11 cellular contexts compared by ENCODE assay signal in genomic region chr1:182842265-182842664, GRCh38. TPM values are rescaled to one million over a fixed set of nuclear protein-coding genes. Genes with fewer than 3 reads are reported as not detected.
DNase-seq lines count a peak whose midpoint lies in the region; ATAC-seq, FAIRE-seq and TF ChIP-seq lines count a peak whose summit lies in the region.
"Had no signal": no experiment of that assay in that cellular context is flagged by ENCODE, and none has a peak within 500 bp of the region (broad histone marks: within the 10 kb centered on the region; RNA-seq: fewer than 3 reads in every experiment).

No MANE protein-coding gene starts in this region.

- no peak overlapping the region for H2BK15ac ChIP-seq in IMR-90 (ENCODE audit: low read depth, low read length)

- intact Hi-C loops in Calu3 (cut with micrococcal nuclease; ENCODE audit: unreplicated experiment) (loop anchor here (10.0 kb wide), 1 partner anchor 203 kb away; no protein-coding TSS in a partner anchor), IMR-90 (cut with micrococcal nuclease) (no loop called here)

- FAIRE-seq in astrocyte (lab: Jason Lieb, UNC) = no peak
- FAIRE-seq: H54 had no signal

- H3K36me3 ChIP-seq in IMR-90 (ENCODE audit: control insufficient read depth, insufficient read depth, low read length) (peaks cover 23% of the 10 kb centered on the region), astrocyte (ENCODE audit: insufficient read depth, low read length) (peaks cover 31% of the 10 kb centered on the region)

- no peak overlapping the region for H3K18ac ChIP-seq in IMR-90 (ENCODE audit: low read depth, low read length)

- peaks cover 85% of the 10 kb centered on the region for H3K36me3 Mint-ChIP-seq in Calu3 (ENCODE audit: insufficient read depth, unreplicated experiment)
- peaks cover 6% of the 10 kb centered on the region for H3K36me3 Mint-ChIP-seq in astrocyte (ENCODE audit: low read depth, unreplicated experiment)
- H3K36me3 Mint-ChIP-seq in natural killer cell treated with Interleukin-12 subunit alpha and Interleukin-12 subunit beta and Interleukin-15 and Interleukin-18, amount 100 ng/mL, for 72 hours = peaks cover 21% of the 10 kb centered on the region

- H2AFZ ChIP-seq in IMR-90 (replicated peaks; ENCODE audit: low read length, poor library complexity) = no peak overlapping the region
- no peak overlapping the region for H2AFZ ChIP-seq in astrocyte (ENCODE audit: low read depth, low read length)

- H3K4me1 ChIP-seq in IMR-90 (ENCODE audit: control insufficient read depth, insufficient read depth, low read length) (peaks cover 2% of the 10 kb centered on the region; the same call in 1 of the 2 replicates), astrocyte (ENCODE audit: insufficient read depth, low read length) (peaks cover 18% of the 10 kb centered on the region)

- H3K4ac ChIP-seq in IMR-90 (ENCODE audit: low read depth, low read length) = no peak overlapping the region

- H4K5ac ChIP-seq in IMR-90 (ENCODE audit: low read depth, low read length) = no peak overlapping the region

- no peak overlapping the region for H2AK5ac ChIP-seq in IMR-90 (ENCODE audit: low read depth, low read length)

- H2BK120ac ChIP-seq in IMR-90 (ENCODE audit: low read depth, low read length) = no peak overlapping the region

- in situ Hi-C loops in IMR-90 (cut with MboI; ENCODE audit: low sequenced_read_pairs) = no loop called here

- peak overlapping the region; percentile 90 for H3K4me3 Mint-ChIP-seq in Calu3 (ENCODE audit: low read depth, unreplicated experiment)
- peak overlapping the region; percentile 74 for H3K4me3 Mint-ChIP-seq in astrocyte (ENCODE audit: unreplicated experiment)
- peak overlapping the region; percentile 96 for H3K4me3 Mint-ChIP-seq in natural killer cell treated with Interleukin-12 subunit alpha and Interleukin-12 subunit beta and Interleukin-15 and Interleukin-18, amount 100 ng/mL, for 72 hours

- no peak overlapping the region for H3K14ac ChIP-seq in IMR-90 (replicated peaks; ENCODE audit: low read depth, low read length)

- H3K27me3 ChIP-seq in IMR-90 (ENCODE audit: control insufficient read depth, insufficient read depth, low read length) (no peaks in the 10 kb centered on the region), astrocyte (ENCODE audit: insufficient read depth, low read length) (no peaks in the 10 kb centered on the region)
- H3K27me3 ChIP-seq: SJSA1 had no signal

- no TSS peak for BruUV-seq in Calu3 (replicated peaks; lab: Mats Ljungman, UMichigan)
- TSS peak; percentile 7 for BruUV-seq in IMR-90 (replicated peaks; lab: Mats Ljungman, UMichigan)

- H3K4me2 ChIP-seq in IMR-90 (ENCODE audit: low read depth, low read length) (no peak overlapping the region; the same call in 1 of the 2 replicates), astrocyte (ENCODE audit: low read length) (peak overlapping the region; percentile 96)

- H2AK9ac ChIP-seq in IMR-90 (replicated peaks; ENCODE audit: low read depth, low read length, poor library complexity) = no peak overlapping the region

- H3K9ac ChIP-seq in IMR-90 (ENCODE audit: low read depth, low read length) (no peak overlapping the region), astrocyte (ENCODE audit: low read length) (peak overlapping the region; percentile 9)

- no peak for DNase-seq in Calu3
- no peak for DNase-seq in IMR-90
- no peak for DNase-seq in astrocyte (ENCODE audit: low read depth)
- no peak for DNase-seq in natural killer cell treated with Interleukin-12 subunit alpha and Interleukin-12 subunit beta and Interleukin-15 and Interleukin-18, amount 100 ng/mL, for 72 hours (ENCODE audit: low spot score)
- no peak for DNase-seq in SKM-1 (lab: John Stamatoyannopoulos, UW; ENCODE audit: unreplicated experiment)
- DNase-seq in NCI-H1694 treated with DMSO at 0.1 percent for 48 hours (lab: John Stamatoyannopoulos, UW) = no peak
- no peak for DNase-seq in NCI-H1694 (lab: John Stamatoyannopoulos, UW)
- DNase-seq: hippocampal formation, NCI-H187 had no signal

- TF ChIP-seq CTCF in Calu3 (IDR thresholded peaks at IDR 0.05; ENCODE audit: unreplicated experiment) (no peak), IMR-90 (conservative IDR thresholded peaks at IDR 0.05; ENCODE audit: low read depth, low read length) (no peak), astrocyte (IDR thresholded peaks at IDR 0.05; ENCODE audit: insufficient read depth, low read depth, low read length) (no peak)

- H3K27me3 Mint-ChIP-seq in Calu3 (ENCODE audit: unreplicated experiment) (no peaks in the 10 kb centered on the region), astrocyte (ENCODE audit: low read depth, unreplicated experiment) (no peaks in the 10 kb centered on the region)
- no peaks in the 10 kb centered on the region for H3K27me3 Mint-ChIP-seq in natural killer cell treated with Interleukin-12 subunit alpha and Interleukin-12 subunit beta and Interleukin-15 and Interleukin-18, amount 100 ng/mL, for 72 hours

- no peaks in the 10 kb centered on the region for H3K9me3 ChIP-seq in IMR-90 (ENCODE audit: control insufficient read depth, insufficient read depth, low read length)
- no peaks in the 10 kb centered on the region for H3K9me3 ChIP-seq in astrocyte (ENCODE audit: insufficient read depth, low read depth, low read length)
- H3K9me3 ChIP-seq: SJSA1 had no signal

- H4K20me1 ChIP-seq in IMR-90 (ENCODE audit: insufficient read depth, low read length) (peaks cover 78% of the 10 kb centered on the region), astrocyte (ENCODE audit: insufficient read depth, low read length) (peaks cover 77% of the 10 kb centered on the region)

- H4K8ac ChIP-seq in IMR-90 (ENCODE audit: low read depth in 2 of 2, low read length in 2 of 2) = no peak overlapping the region

- POLR2A ChIA-PET in IMR-90 (lab: Charles Lee; ENCODE audit: unreplicated experiment) = no interaction called here

- H3K4me1 Mint-ChIP-seq in Calu3 (ENCODE audit: low read depth, unreplicated experiment) (peaks cover 23% of the 10 kb centered on the region), astrocyte (ENCODE audit: low read depth, unreplicated experiment) (peaks cover 10% of the 10 kb centered on the region)
- peaks cover 45 to 54% of the 10 kb centered on the region in 2 donors for H3K4me1 Mint-ChIP-seq in natural killer cell treated with Interleukin-12 subunit alpha and Interleukin-12 subunit beta and Interleukin-15 and Interleukin-18, amount 100 ng/mL, for 72 hours (ENCODE audit: low read depth in 2 of 2)

- no peak overlapping the region for H3K23ac ChIP-seq in IMR-90 (ENCODE audit: low read depth, low read length)

- no peak for TF ChIP-seq POLR2A in IMR-90 (IDR thresholded peaks at IDR 0.05; ENCODE audit: low read depth, low read length)

- dilution Hi-C loops in IMR-90 (cut with HindIII; ENCODE audit: low sequenced_read_pairs, unreplicated experiment) = no loop called here

- H4K91ac ChIP-seq in IMR-90 (ENCODE audit: insufficient read depth, low read depth, low read length) = no peak overlapping the region

- WGBS in IMR-90 (ENCODE audit: extremely low coverage in 2 of 2, insufficient read length in 1 of 2), 2 experiments = no CpG with 5 or more reads among the region's 4 CpGs

- ATAC-seq in IMR-90 (ENCODE audit: low read depth) = no peak
- ATAC-seq in natural killer cell treated with Interleukin-12 subunit alpha and Interleukin-12 subunit beta and Interleukin-15 and Interleukin-18, amount 100 ng/mL, for 72 hours = no peak

- H3K79me1 ChIP-seq in IMR-90 (ENCODE audit: low read depth in 1 of 2, low read length in 2 of 2) = peaks cover 0 to 33% of the 10 kb centered on the region in 2 experiments; a peak in 2 of 4 replicates

- no peak overlapping the region for H2BK5ac ChIP-seq in IMR-90 (ENCODE audit: low read depth, low read length, poor library complexity, severe bottlenecking)

- CTCF ChIA-PET in Calu3 (lab: Charles Lee) = no interaction called here
- CTCF ChIA-PET in IMR-90 (lab: Yijun Ruan, JAX) = no interaction called here

- H2BK20ac ChIP-seq in IMR-90 (ENCODE audit: low read depth, low read length) = no peak overlapping the region

- H3K27ac ChIP-seq in IMR-90 (ENCODE audit: insufficient read depth, low read length) (no peak overlapping the region), astrocyte (ENCODE audit: low read depth, low read length) (no peak overlapping the region)
- H3K27ac ChIP-seq: SJSA1 had no signal

- H3K27ac Mint-ChIP-seq in Calu3 (ENCODE audit: unreplicated experiment) (peak overlapping the region; percentile 35), astrocyte (ENCODE audit: unreplicated experiment) (no peak overlapping the region)
- H3K27ac Mint-ChIP-seq in natural killer cell treated with Interleukin-12 subunit alpha and Interleukin-12 subunit beta and Interleukin-15 and Interleukin-18, amount 100 ng/mL, for 72 hours = peak overlapping the region; percentile 21 to 85

- H3K9me3 Mint-ChIP-seq in Calu3 (ENCODE audit: low read depth, unreplicated experiment) (no peaks in the 10 kb centered on the region), astrocyte (ENCODE audit: unreplicated experiment) (no peaks in the 10 kb centered on the region)
- no peaks in the 10 kb centered on the region for H3K9me3 Mint-ChIP-seq in natural killer cell treated with Interleukin-12 subunit alpha and Interleukin-12 subunit beta and Interleukin-15 and Interleukin-18, amount 100 ng/mL, for 72 hours

- peaks cover 81% of the 10 kb centered on the region for H3K79me2 ChIP-seq in astrocyte (ENCODE audit: insufficient read depth, low read length)

- H3K4me3 ChIP-seq in IMR-90 (ENCODE audit: insufficient read depth, low read depth, low read length) (no peak overlapping the region), astrocyte (ENCODE audit: insufficient read depth, low read depth, low read length) (peak overlapping the region; percentile 99)
- H3K4me3 ChIP-seq: SJSA1 had no signal

- no peak overlapping the region for H3K56ac ChIP-seq in IMR-90 (ENCODE audit: extremely low read depth, insufficient read depth, low read length)

- peaks cover 13% of the 10 kb centered on the region for H3K9me1 ChIP-seq in IMR-90 (ENCODE audit: insufficient read depth, low read length)

- TF ChIP-seq RAD21 in IMR-90 (IDR thresholded peaks at IDR 0.05; ENCODE audit: low read length) = no peak

TF ChIP-seq in IMR-90, 13 proteins besides CTCF, POLR2A, EP300 and RAD21 (continues in another document):
- no peak for TF ChIP-seq BHLHE40 (IDR thresholded peaks at IDR 0.05; ENCODE audit: low read depth, low read length)

RNA-seq across cellular contexts. Expression of gene DHX9, which starts 3.1 kb away (rescaled TPM):
- 224 and 263 TPM in 2 replicates for total RNA-seq in Calu3 (2022)
- total RNA-seq in IMR-90 (2012; rRNA removed) = 211 and 234 TPM in 2 replicates
- polyA plus RNA-seq in IMR-90 (2012; rRNA removed) = 108 and 119 TPM in 2 replicates
- polyA plus RNA-seq in IMR-90 (2012; cell fraction: cytosol; rRNA removed) = 31.7 and 46.5 TPM in 2 replicates
- polyA plus RNA-seq in IMR-90 (2012; cell fraction: nucleus; rRNA removed; ENCODE audit: low replicate concordance) = 27.3 and 119 TPM in 2 replicates
- 156 and 169 TPM in 2 replicates for total RNA-seq in astrocyte
- total RNA-seq in natural killer cell treated with Interleukin-12 subunit alpha and Interleukin-12 subunit beta and Interleukin-15 and Interleukin-18, amount 100 ng/mL, for 72 hours = 100 to 1,000 TPM; 217 to 247 TPM

RNA-seq across cellular contexts. Expression of gene NPL, which starts 52.7 kb away (rescaled TPM):
- total RNA-seq in Calu3 (2022) = 5.0 and 6.9 TPM in 2 replicates
- 0.36 and 0.83 TPM in 2 replicates for total RNA-seq in IMR-90 (2012; rRNA removed)
- polyA plus RNA-seq in IMR-90 (2012; rRNA removed) = 0.63 and 0.68 TPM in 2 replicates
- 0.05 and 0.11 TPM in 2 replicates for polyA plus RNA-seq in IMR-90 (2012; cell fraction: cytosol; rRNA removed)
- 0.12 and 1.9 TPM in 2 replicates for polyA plus RNA-seq in IMR-90 (2012; cell fraction: nucleus; rRNA removed; ENCODE audit: low replicate concordance)
- 3.3 TPM in 2 replicates for total RNA-seq in astrocyte
- total RNA-seq in natural killer cell treated with Interleukin-12 subunit alpha and Interleukin-12 subunit beta and Interleukin-15 and Interleukin-18, amount 100 ng/mL, for 72 hours = 1 to 10 TPM; 3.4 to 5.3 TPM
